4 cellular contexts compared by ENCODE assay signal in genomic region chr6:78799682-78800081, GRCh38.
"Had no signal": no experiment of that assay in that cellular context is flagged by ENCODE, and none has a peak within 500 bp of the region (broad histone marks: within the 10 kb centered on the region; RNA-seq: fewer than 3 reads in every experiment).

No MANE protein-coding gene starts in this region.

- ATAC-seq: HepG2, K562 had no signal

- H3K27ac ChIP-seq: HL-60, KMS-11 had no signal

- H3K4me3 ChIP-seq: K562 had no signal
